Comparison of ENCODE assay signal across 9 cellular contexts in the genomic region with DNA sequence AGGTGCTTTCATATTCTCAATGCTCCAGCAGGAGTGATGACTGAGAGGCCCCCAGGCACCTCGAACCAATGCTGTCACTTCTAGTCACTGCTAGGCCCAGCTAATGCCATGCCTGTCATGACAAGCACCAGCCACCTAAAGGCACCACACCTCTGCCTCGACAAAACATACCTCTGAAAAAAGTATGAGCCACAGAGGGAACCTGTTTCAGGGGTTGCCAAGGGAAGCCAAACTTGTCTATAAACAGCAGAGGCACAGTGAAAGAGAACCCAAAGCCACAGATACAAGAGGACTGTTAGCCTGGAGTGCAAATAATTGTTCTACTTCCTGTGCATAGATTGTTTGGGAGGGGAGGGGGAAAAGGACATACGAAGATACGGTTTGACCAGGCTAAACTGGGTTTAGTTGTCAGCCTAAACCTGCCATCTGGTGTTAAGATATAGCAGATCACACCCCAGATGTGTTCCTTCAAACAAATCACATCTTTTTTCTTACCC. TPM values are rescaled to one million over a fixed set of nuclear protein-coding genes. Genes with fewer than 3 reads are reported as not detected.
DNase-seq lines count a peak whose midpoint lies in the region; ATAC-seq and TF ChIP-seq lines count a peak whose summit lies in the region.
"Had no signal": no experiment of that assay in that cellular context is flagged by ENCODE, and none has a peak within 500 bp of the region (broad histone marks: within the 10 kb centered on the region; RNA-seq: fewer than 3 reads in every experiment).

No MANE protein-coding gene starts in this region.

- H3K36me3 ChIP-seq in MG63, result peaks cover 3% of the 10 kb centered on the region; the same call in 1 of the 2 replicates

- peak; percentile 27 for DNase-seq in MG63
- peak; percentile 45 for DNase-seq in astrocyte of the spinal cord (ENCODE audit: low read depth, low spot score)
- DNase-seq in left kidney (ENCODE audit: low read depth, low spot score), result peak; percentile 46
- no peak for DNase-seq in kidney glomerular epithelial cell (lab: John Stamatoyannopoulos, UW)
- DNase-seq in DMS79 (lab: John Stamatoyannopoulos, UW), result no peak
- DNase-seq in stimulated activated naive CD4-positive, alpha-beta T cell treated with Interleukin-2 at 50 U/mL for 16 hours (lab: John Stamatoyannopoulos, UW), result no peak
- DNase-seq: amniotic stem cell had no signal

- ATAC-seq in HG03460 (IDR thresholded peaks at IDR 0.05; ENCODE audit: unreplicated experiment), result no peak

- H3K4me3 ChIP-seq in MG63 (no peak overlapping the region), astrocyte of the spinal cord (ENCODE audit: low read depth, low read length) (no peak overlapping the region)

- peak; percentile 47 for TF ChIP-seq CTCF in C4-2B (conservative IDR thresholded peaks at IDR 0.05)
- TF ChIP-seq CTCF in astrocyte of the spinal cord (IDR thresholded peaks at IDR 0.05; ENCODE audit: low read depth, low read length), result peak; percentile 4

- H3K27ac ChIP-seq in C4-2B, result no peak overlapping the region

- in situ Hi-C loops in astrocyte of the spinal cord (cut with HindIII; ENCODE audit: low sequenced_read_pairs), result no loop called here

- H3K27me3 ChIP-seq in MG63, result no peaks in the 10 kb centered on the region

- H3K9me3 ChIP-seq in MG63, result no peaks in the 10 kb centered on the region

RNA-seq across cellular contexts. Expression of a gene that starts 45.9 kb away (rescaled TPM):
- 38.8 and 49.5 TPM in 2 replicates for total RNA-seq in MG63 (2014; rRNA removed; shearing (Covaris generic); ENCODE audit: low replicate concordance)

Comparison
In these comparisons a context has a peak if more than half of its experiments do, and no peak if none do; other contexts are left out.
1. DNase-seq: peak in MG63 (single experiment), astrocyte of the spinal cord (single experiment) and left kidney (single experiment); none in kidney glomerular epithelial cell (single experiment), DMS79 (single experiment) and stimulated activated naive CD4-positive, alpha-beta T cell treated with Interleukin-2 at 50 U/mL for 16 hours (single experiment).